19 cellular contexts compared by ENCODE assay signal in genomic region chr4:113607998-113608397, GRCh38.
DNase-seq lines count a peak whose midpoint lies in the region; ATAC-seq and FAIRE-seq lines count a peak whose summit lies in the region.
"Had no signal": no experiment of that assay in that cellular context is flagged by ENCODE, and none has a peak within 500 bp of the region (broad histone marks: within the 10 kb centered on the region; RNA-seq: fewer than 3 reads in every experiment).

No MANE protein-coding gene starts in this region.

- no peaks in the 10 kb centered on the region for H3K27me3 Mint-ChIP-seq in activated T-helper 17 cell treated with anti-CD3 and anti-CD28 coated beads, Interleukin-2, amount 50 U/mL, for 72 hours
- H3K27me3 Mint-ChIP-seq in naive thymus-derived CD4-positive, alpha-beta T cell, result no peaks in the 10 kb centered on the region
- H3K27me3 Mint-ChIP-seq: activated CD4-positive, alpha-beta memory T cell treated with anti-CD3 and anti-CD28 coated beads for 36 hours; CD4-positive, CD25-positive, alpha-beta regulatory T cell had no signal

- peaks cover 64% of the 10 kb centered on the region for H3K36me3 Mint-ChIP-seq in activated T-helper 17 cell treated with anti-CD3 and anti-CD28 coated beads, Interleukin-2, amount 50 U/mL, for 72 hours (ENCODE audit: low read depth)
- H3K36me3 Mint-ChIP-seq in naive thymus-derived CD4-positive, alpha-beta T cell, result peaks cover 18 to 61% (median 46%) of the 10 kb centered on the region in 5 donors

- no peak overlapping the region for H3K4me3 ChIP-seq in naive thymus-derived CD4-positive, alpha-beta T cell (ENCODE audit: low read length)
- H3K4me3 ChIP-seq: ovary, smooth muscle cell had no signal

- H3K4me3 Mint-ChIP-seq in activated T-helper 17 cell treated with anti-CD3 and anti-CD28 coated beads, Interleukin-2, amount 50 U/mL, for 72 hours, result no peak overlapping the region
- no peak overlapping the region for H3K4me3 Mint-ChIP-seq in naive thymus-derived CD4-positive, alpha-beta T cell
- H3K4me3 Mint-ChIP-seq: activated CD4-positive, alpha-beta memory T cell treated with anti-CD3 and anti-CD28 coated beads for 36 hours; CD4-positive, CD25-positive, alpha-beta regulatory T cell; H9 had no signal

- H3K27ac ChIP-seq in naive thymus-derived CD4-positive, alpha-beta T cell (ENCODE audit: low read depth, low read length), result no peak overlapping the region
- H3K27ac ChIP-seq: ovary had no signal

- H3K9me3 Mint-ChIP-seq in activated T-helper 17 cell treated with anti-CD3 and anti-CD28 coated beads, Interleukin-2, amount 50 U/mL, for 72 hours, result no peaks in the 10 kb centered on the region
- H3K9me3 Mint-ChIP-seq in naive thymus-derived CD4-positive, alpha-beta T cell, result peaks cover 0 to 16% (median 0%) of the 10 kb centered on the region in 11 donors
- H3K9me3 Mint-ChIP-seq: activated CD4-positive, alpha-beta memory T cell treated with anti-CD3 and anti-CD28 coated beads for 36 hours; H9 had no signal

- H3K4me1 ChIP-seq in naive thymus-derived CD4-positive, alpha-beta T cell (ENCODE audit: control insufficient read depth in 2 of 2, insufficient read depth in 2 of 2, low read length in 2 of 2), result no peaks in the 10 kb centered on the region

- no peaks in the 10 kb centered on the region for H3K27me3 ChIP-seq in naive thymus-derived CD4-positive, alpha-beta T cell (ENCODE audit: control insufficient read depth in 2 of 2, insufficient read depth in 2 of 2, low read length in 2 of 2)
- H3K27me3 ChIP-seq: ovary had no signal

- ATAC-seq in GM18502 (IDR thresholded peaks at IDR 0.05; ENCODE audit: poor library complexity, unreplicated experiment) (peak; percentile 92), HG02981 (IDR thresholded peaks at IDR 0.05; ENCODE audit: unreplicated experiment) (peak; percentile 76)
- ATAC-seq in activated T-helper 17 cell treated with anti-CD3 and anti-CD28 coated beads, Interleukin-2, amount 50 U/mL, for 72 hours (replicated peaks), result peak; percentile 61
- ATAC-seq in naive thymus-derived CD4-positive, alpha-beta T cell, result no peak

- H3K27ac Mint-ChIP-seq in activated T-helper 17 cell treated with anti-CD3 and anti-CD28 coated beads, Interleukin-2, amount 50 U/mL, for 72 hours, result peak overlapping the region; percentile 31
- no peak overlapping the region for H3K27ac Mint-ChIP-seq in naive thymus-derived CD4-positive, alpha-beta T cell
- H3K27ac Mint-ChIP-seq: activated CD4-positive, alpha-beta memory T cell treated with anti-CD3 and anti-CD28 coated beads for 36 hours had no signal

- FAIRE-seq in GM19239 (lab: Jason Lieb, UNC), result peak; percentile 67
- FAIRE-seq: kidney had no signal

- H3K4me1 Mint-ChIP-seq in activated T-helper 17 cell treated with anti-CD3 and anti-CD28 coated beads, Interleukin-2, amount 50 U/mL, for 72 hours, result peaks cover 8% of the 10 kb centered on the region
- H3K4me1 Mint-ChIP-seq in naive thymus-derived CD4-positive, alpha-beta T cell, result peaks cover 0 to 20% (median 15%) of the 10 kb centered on the region in 7 donors

- DNase-seq in GM19239 (ENCODE audit: insufficient read length, low spot score) (no peak), head of caudate nucleus (no peak), ecto neural progenitor cell (ENCODE audit: low spot score) (no peak)
- no peak for DNase-seq in naive thymus-derived CD4-positive, alpha-beta T cell
- DNase-seq: activated CD4-positive, alpha-beta memory T cell treated with anti-CD3 and anti-CD28 coated beads for 36 hours; CD4-positive, CD25-positive, alpha-beta regulatory T cell; cerebellar nuclear complex; H9; KG1; kidney; NCI-H2029; NCI-H774; ovary; substantia nigra; T-helper 9 cell had no signal

- H3K9me3 ChIP-seq in naive thymus-derived CD4-positive, alpha-beta T cell (ENCODE audit: control insufficient read depth in 2 of 3, low read length in 3 of 3), result no peaks in the 10 kb centered on the region
- H3K9me3 ChIP-seq: ovary had no signal

- POLR2A ChIA-PET in naive thymus-derived CD4-positive, alpha-beta T cell (lab: Charles Lee), result no interaction called here

- CTCF ChIA-PET in naive thymus-derived CD4-positive, alpha-beta T cell (lab: Charles Lee), result no interaction called here

- intact Hi-C loops in head of caudate nucleus (cut with DNase I), result no loop called here
- intact Hi-C loops in naive thymus-derived CD4-positive, alpha-beta T cell (cut with micrococcal nuclease), result no loop called here

- H3K36me3 ChIP-seq in naive thymus-derived CD4-positive, alpha-beta T cell (ENCODE audit: control insufficient read depth in 2 of 3, insufficient read depth in 3 of 3, low read length in 3 of 3), result peaks cover 0 to 3% (median 0%) of the 10 kb centered on the region in 3 experiments
- H3K36me3 ChIP-seq: ovary had no signal
